Comparison of ENCODE assay signal across 7 cellular contexts in genomic region chr6:71419954-71420692, GRCh38.
A peak's percentile ranks its signal among the peaks of the same experiment; 100 is the strongest.
DNase-seq lines count a peak whose midpoint lies in the region; ATAC-seq and TF ChIP-seq lines count a peak whose summit lies in the region.

No MANE protein-coding gene starts in this region.

- no peaks in the 10 kb centered on the region for H3K79me2 ChIP-seq in GM23338 (replicated peaks; ENCODE audit: insufficient read depth)

- no peaks in the 10 kb centered on the region for H4K20me1 ChIP-seq in GM23338 (replicated peaks; ENCODE audit: insufficient read depth)

- H3K4me3 ChIP-seq in GM23338 (peak overlapping the region; percentile 79), aorta (ENCODE audit: low read length in 2 of 2) (peak overlapping the region; percentile 91)

- H2AFZ ChIP-seq in GM23338, result peak overlapping the region; percentile 97

- DNase-seq in GM23338 (ENCODE audit: low spot score) (peak; percentile 66), RPMI7951 (ENCODE audit: low read depth) (peak; percentile 49), mucosa of gallbladder (ENCODE audit: low spot score) (peak; percentile 45), aorta (peak; percentile 62 to 89)

- intact Hi-C loops in aorta (cut with DNase I), result loop anchor here (2.0 to 5.0 kb wide), 3 partner anchors 47 to 77 kb away; no protein-coding TSS in a partner anchor

- H3K27me3 ChIP-seq in GM23338 (ENCODE audit: insufficient read depth) (peaks cover 24% of the 10 kb centered on the region), aorta (ENCODE audit: control insufficient read depth in 1 of 2, insufficient read depth in 2 of 2, low read length in 1 of 2) (no peaks in the 10 kb centered on the region)

- ATAC-seq in GM18498 (IDR thresholded peaks at IDR 0.05; ENCODE audit: unreplicated experiment) (peak; percentile 54), GM23338 (peak; percentile 64), esophagus mucosa (peak; percentile 53), aorta (ENCODE audit: low FRiP score) (peak; percentile 80), GM21367 (IDR thresholded peaks at IDR 0.05; ENCODE audit: unreplicated experiment) (no peak)

- peaks cover 12% of the 10 kb centered on the region for H3K27me3 Mint-ChIP-seq in GM23338 (ENCODE audit: insufficient read depth, low read depth, poor library complexity)

- H3K4me3 Mint-ChIP-seq in GM23338, result peak overlapping the region; percentile 89

- peaks cover 8% of the 10 kb centered on the region for H3K4me1 ChIP-seq in GM23338 (ENCODE audit: insufficient read depth)
- H3K4me1 ChIP-seq in aorta (ENCODE audit: control insufficient read depth in 1 of 2, insufficient read depth in 2 of 2, low read length in 2 of 2), result peaks cover 4 to 11% of the 10 kb centered on the region in 2 donors

- H3K9me3 ChIP-seq in aorta (ENCODE audit: control insufficient read depth, low read length), result no peaks in the 10 kb centered on the region

- H3K36me3 ChIP-seq in GM23338 (ENCODE audit: insufficient read depth), result no peaks in the 10 kb centered on the region
- peaks cover 0 to 9% of the 10 kb centered on the region in 2 donors for H3K36me3 ChIP-seq in aorta (ENCODE audit: control insufficient read depth in 1 of 2, insufficient read depth in 2 of 2, low read length in 1 of 2)

- no peak overlapping the region for H3K27ac Mint-ChIP-seq in GM23338

- H3K36me3 Mint-ChIP-seq in GM23338 (ENCODE audit: low read depth), result no peaks in the 10 kb centered on the region

- H3K9me2 ChIP-seq in GM23338 (ENCODE audit: insufficient read depth), result no peaks in the 10 kb centered on the region

- H3K4me1 Mint-ChIP-seq in GM23338, result peaks cover 5% of the 10 kb centered on the region

- WGBS in aorta, 2 donors, result 0 to 2% methylated on average over 41 to 100 of the region's 100 CpGs

- peak overlapping the region; percentile 88 for H3K4me2 ChIP-seq in GM23338

- H3K27ac ChIP-seq in GM23338 (ENCODE audit: low read depth) (no peak overlapping the region), aorta (ENCODE audit: low read depth in 1 of 2, low read length in 2 of 2) (peak overlapping the region; percentile 14 to 87)

- TF ChIP-seq CTCF in GM23338 (conservative IDR thresholded peaks at IDR 0.05; ENCODE audit: low read depth in 2 of 2), result 0 out of 4 replicates have a peak, but pooled peaks of 1 of the 2 experiments have one; percentile 1

- no peaks in the 10 kb centered on the region for H3F3A ChIP-seq in GM23338 (replicated peaks; ENCODE audit: low read depth)

- no peaks in the 10 kb centered on the region for H3K9me3 Mint-ChIP-seq in GM23338

TF ChIP-seq in GM23338, 12 proteins besides CTCF, POLR2A, EP300 and RAD21:
- TF ChIP-seq ZNF114 (CRISPR knock-in tag; IDR thresholded peaks at IDR 0.05) (no peak), EZH2 (IDR thresholded peaks at IDR 0.05; ENCODE audit: low read depth, unreplicated experiment) (no peak)
